ENCODE assay signal across 25 cellular contexts in genomic region chr4:140739971-140740370, GRCh38. TPM values are rescaled to one million over a fixed set of nuclear protein-coding genes. Genes with fewer than 3 reads are reported as not detected.
"Had no signal": no experiment of that assay in that cellular context is flagged by ENCODE, and none has a peak within 500 bp of the region (broad histone marks: within the 10 kb centered on the region; RNA-seq: fewer than 3 reads in every experiment).

No MANE protein-coding gene starts in this region.

- H3K36me3 Mint-ChIP-seq: activated naive CD4-positive, alpha-beta T cell treated with anti-CD3 and anti-CD28 coated beads, Interleukin-2, amount 50 U/mL, for 72 hours; immature natural killer cell; natural killer cell treated with Interleukin-12 subunit alpha and Interleukin-12 subunit beta and Interleukin-15 and Interleukin-18, amount 100 ng/mL, for 72 hours had no signal

- H3K36me3 ChIP-seq: lower lobe of right lung, thoracic aorta had no signal

- H3K4me1 Mint-ChIP-seq: central memory CD8-positive, alpha-beta T cell; immature natural killer cell had no signal

- H3K4me3 Mint-ChIP-seq: activated CD4-positive, alpha-beta T cell treated with anti-CD3 and anti-CD28 coated beads, Interleukin-2, amount 10 ng/mL, durations not matched to agents 24 days and 14 days; activated CD8-positive, alpha-beta T cell treated with anti-CD3 and anti-CD28 coated beads, Interleukin-2, amount 10 ng/mL, durations not matched to agents 7 days and 5 days; central memory CD8-positive, alpha-beta T cell; immature natural killer cell; natural killer cell treated with Interleukin-12 subunit alpha and Interleukin-12 subunit beta and Interleukin-15 and Interleukin-18, amount 100 ng/mL, for 72 hours had no signal

- H3K27me3 ChIP-seq: body of pancreas, foreskin keratinocyte had no signal

- H3K4me3 ChIP-seq: body of pancreas, coronary artery, lower lobe of right lung, psoas muscle, thoracic aorta had no signal

- H3K27ac ChIP-seq: body of pancreas, coronary artery, foreskin keratinocyte, lower lobe of right lung, psoas muscle, thoracic aorta had no signal

- H3K9me3 ChIP-seq: body of pancreas, lower lobe of right lung, psoas muscle, thoracic aorta had no signal

- DNase-seq: activated CD4-positive, alpha-beta T cell treated with anti-CD3 and anti-CD28 coated beads, Interleukin-2, amount 10 ng/mL, durations not matched to agents 24 days and 14 days; activated CD4-positive, CD25-positive, alpha-beta regulatory T cell; activated CD8-positive, alpha-beta memory T cell treated with anti-CD3 and anti-CD28 coated beads, Interleukin-2, amount 50 U/mL, for 4 hours; activated CD8-positive, alpha-beta T cell treated with anti-CD3 and anti-CD28 coated beads, Interleukin-2, amount 10 ng/mL, durations not matched to agents 7 days and 5 days; activated effector memory CD4-positive, alpha-beta T cell treated with anti-CD3 and anti-CD28 coated beads, Interleukin-2, amount 50 U/mL, for 16 hours; activated T-cell treated with anti-CD3 and anti-CD28 coated beads, Interleukin-2, amount 50 U/mL, for 48 hours; body of pancreas; effector CD4-positive, alpha-beta T cell; foreskin keratinocyte; head of caudate nucleus; immature natural killer cell; left colon; lower lobe of right lung; occipital lobe; psoas muscle; stimulated activated CD4-positive, alpha-beta T cell treated with anti-CD3 and anti-CD28 coated beads, Interleukin-12 subunit alpha, Interleukin-12 subunit beta, amount 100 ng/mL, for 4 hours; stimulated activated CD4-positive, alpha-beta T cell treated with anti-CD3 and anti-CD28 coated beads, Interleukin-2, amount 100 ng/mL, for 24 hours; SW 1271 had no signal

- ATAC-seq: activated CD8-positive, alpha-beta T cell treated with anti-CD3 and anti-CD28 coated beads, Interleukin-2, amount 10 ng/mL, durations not matched to agents 7 days and 5 days; activated naive CD4-positive, alpha-beta T cell treated with anti-CD3 and anti-CD28 coated beads, Interleukin-2, amount 50 U/mL, for 72 hours; body of pancreas; foreskin keratinocyte; left colon; lower lobe of right lung; natural killer cell treated with Interleukin-12 subunit alpha and Interleukin-12 subunit beta and Interleukin-15 and Interleukin-18, amount 100 ng/mL, for 72 hours; psoas muscle; sciatic nerve had no signal

- H3K9me3 Mint-ChIP-seq: activated CD4-positive, alpha-beta T cell treated with anti-CD3 and anti-CD28 coated beads, Interleukin-2, amount 10 ng/mL, durations not matched to agents 24 days and 14 days; activated naive CD4-positive, alpha-beta T cell treated with anti-CD3 and anti-CD28 coated beads, Interleukin-2, amount 50 U/mL, for 72 hours; central memory CD8-positive, alpha-beta T cell; immature natural killer cell; natural killer cell treated with Interleukin-12 subunit alpha and Interleukin-12 subunit beta and Interleukin-15 and Interleukin-18, amount 100 ng/mL, for 72 hours had no signal

- H3K4me1 ChIP-seq: psoas muscle had no signal

- H3K27ac Mint-ChIP-seq: activated CD4-positive, alpha-beta T cell treated with anti-CD3 and anti-CD28 coated beads, Interleukin-2, amount 10 ng/mL, durations not matched to agents 24 days and 14 days; activated CD8-positive, alpha-beta T cell treated with anti-CD3 and anti-CD28 coated beads, Interleukin-2, amount 10 ng/mL, durations not matched to agents 7 days and 5 days; immature natural killer cell; natural killer cell treated with Interleukin-12 subunit alpha and Interleukin-12 subunit beta and Interleukin-15 and Interleukin-18, amount 100 ng/mL, for 72 hours had no signal

RNA-seq across cellular contexts. Expression of gene TBC1D9, which starts 16.2 kb away (rescaled TPM):
- total RNA-seq: activated CD4-positive, alpha-beta T cell treated with anti-CD3 and anti-CD28 coated beads, Interleukin-2, amount 10 ng/mL, durations not matched to agents 24 days and 14 days; activated CD8-positive, alpha-beta T cell treated with anti-CD3 and anti-CD28 coated beads, Interleukin-2, amount 10 ng/mL, durations not matched to agents 7 days and 5 days; T-helper 2 cell treated with Interferon-gamma antibody and Interleukin-4, amounts not matched to agents 100 ng/mL and 5 ng/mL, for 36 hours had no signal
